In the genomic region with DNA sequence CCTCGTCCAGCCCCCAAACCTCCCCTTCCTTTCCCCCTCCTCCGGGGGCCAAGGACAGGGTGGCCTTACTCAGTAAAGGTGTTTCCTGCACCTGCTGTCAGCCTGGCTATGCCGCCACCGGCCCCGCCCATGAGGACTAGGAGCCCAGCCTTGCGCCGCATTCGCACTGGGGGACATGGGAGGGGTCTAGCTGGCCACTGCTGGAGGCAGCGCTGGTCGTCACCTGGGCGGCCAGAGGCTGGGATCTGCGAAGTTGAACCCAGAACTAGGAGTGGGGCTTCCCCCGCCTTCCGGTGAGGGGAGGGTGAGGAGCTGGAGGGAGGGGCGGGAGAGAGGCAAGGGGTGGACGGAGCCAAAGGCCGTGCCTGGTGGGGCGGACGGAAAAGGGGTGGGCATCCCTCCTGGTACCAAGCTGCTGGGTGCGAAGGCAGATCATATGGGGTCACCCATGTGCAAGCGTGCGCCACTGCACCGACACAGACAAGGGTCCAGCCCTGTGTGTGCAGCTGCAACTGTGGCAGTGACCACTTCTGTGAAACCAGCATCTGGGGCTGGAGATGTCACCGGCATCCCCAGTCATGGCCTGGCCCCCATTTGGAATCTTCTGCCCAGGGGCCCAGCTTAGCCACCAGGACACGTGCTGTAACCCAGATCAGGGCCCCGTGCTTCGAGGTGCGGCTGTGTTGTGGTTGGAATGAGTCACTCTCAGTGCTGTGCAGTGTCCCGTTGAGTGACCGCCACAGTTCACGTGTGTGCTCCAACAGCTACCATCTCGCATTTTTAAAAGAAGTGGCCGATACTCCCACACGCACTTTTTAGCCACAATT, we compare ENCODE assay signal across 11 cellular contexts. TPM values are rescaled to one million over a fixed set of nuclear protein-coding genes. Genes with fewer than 3 reads are reported as not detected.
DNase-seq lines count a peak whose midpoint lies in the region.
"Had no signal": no experiment of that assay in that cellular context is flagged by ENCODE, and none has a peak within 500 bp of the region (broad histone marks: within the 10 kb centered on the region; RNA-seq: fewer than 3 reads in every experiment).

No MANE protein-coding gene starts in this region.

- peaks cover 30% of the 10 kb centered on the region for H3K27me3 Mint-ChIP-seq in activated CD4-positive, alpha-beta T cell treated with anti-CD3 and anti-CD28 coated beads, Interleukin-2, amount 10 ng/mL, durations not matched to agents 24 days and 14 days
- H3K27me3 Mint-ChIP-seq in activated T-helper 2 cell treated with anti-CD3 and anti-CD28 coated beads, Interferon-gamma antibody, Interleukin-2, Interleukin-4, amounts not matched to agents 10 μg/mL and 5 μg/mL and 100 μg/mL, durations not matched to agents 14 hours and 24 hours and 36 hours (ENCODE audit: low read depth): peaks cover 13% of the 10 kb centered on the region

- intact Hi-C loops in activated CD4-positive, alpha-beta T cell treated with anti-CD3 and anti-CD28 coated beads, Interleukin-2, amount 10 ng/mL, durations not matched to agents 24 days and 14 days (cut with micrococcal nuclease): no loop called here
- intact Hi-C loops in activated T-helper 2 cell treated with anti-CD3 and anti-CD28 coated beads, Interferon-gamma antibody, Interleukin-2, Interleukin-4, amounts not matched to agents 10 μg/mL and 5 μg/mL and 100 μg/mL, durations not matched to agents 14 hours and 24 hours and 36 hours (cut with micrococcal nuclease): no loop called here

- peaks cover 11% of the 10 kb centered on the region for H3K4me1 ChIP-seq in HAP-1

- no peaks in the 10 kb centered on the region for H3K9me3 Mint-ChIP-seq in activated CD4-positive, alpha-beta T cell treated with anti-CD3 and anti-CD28 coated beads, Interleukin-2, amount 10 ng/mL, durations not matched to agents 24 days and 14 days
- no peaks in the 10 kb centered on the region for H3K9me3 Mint-ChIP-seq in activated T-helper 2 cell treated with anti-CD3 and anti-CD28 coated beads, Interferon-gamma antibody, Interleukin-2, Interleukin-4, amounts not matched to agents 10 μg/mL and 5 μg/mL and 100 μg/mL, durations not matched to agents 14 hours and 24 hours and 36 hours
- H3K9me3 Mint-ChIP-seq: activated CD4-positive, alpha-beta memory T cell treated with anti-CD3 and anti-CD28 coated beads, Interleukin-2, amount 10 ng/mL, durations not matched to agents 7 days and 5 days had no signal

- in situ Hi-C loops in HAP-1 (cut with MboI; ENCODE audit: low sequenced_read_pairs): no loop called here

- peaks cover 2% of the 10 kb centered on the region for H3K4me1 Mint-ChIP-seq in activated CD4-positive, alpha-beta T cell treated with anti-CD3 and anti-CD28 coated beads, Interleukin-2, amount 10 ng/mL, durations not matched to agents 24 days and 14 days
- no peaks in the 10 kb centered on the region for H3K4me1 Mint-ChIP-seq in activated T-helper 2 cell treated with anti-CD3 and anti-CD28 coated beads, Interferon-gamma antibody, Interleukin-2, Interleukin-4, amounts not matched to agents 10 μg/mL and 5 μg/mL and 100 μg/mL, durations not matched to agents 14 hours and 24 hours and 36 hours (ENCODE audit: low read depth)

- DNase-seq in A172 (ENCODE audit: low spot score) (peak; percentile 74), HK-2 (ENCODE audit: unreplicated experiment) (peak; percentile 81), amniotic epithelial cell (ENCODE audit: low read depth) (peak; percentile 22), kidney glomerular epithelial cell (lab: John Stamatoyannopoulos, UW) (peak; percentile 27), HAP-1 (ENCODE audit: low spot score in 2 of 2) (no peak)
- no peak for DNase-seq in activated CD4-positive, alpha-beta T cell treated with anti-CD3 and anti-CD28 coated beads, Interleukin-2, amount 10 ng/mL, durations not matched to agents 24 days and 14 days
- no peak for DNase-seq in activated T-helper 2 cell treated with anti-CD3 and anti-CD28 coated beads, Interferon-gamma antibody, Interleukin-2, Interleukin-4, amounts not matched to agents 10 μg/mL and 5 μg/mL and 100 μg/mL, durations not matched to agents 14 hours and 24 hours and 36 hours (ENCODE audit: low spot score)
- no peak for DNase-seq in activated effector memory CD4-positive, alpha-beta T cell treated with anti-CD3 and anti-CD28 coated beads, Interleukin-2, amount 50 U/mL, for 16 hours
- DNase-seq: activated CD4-positive, alpha-beta memory T cell treated with anti-CD3 and anti-CD28 coated beads, Interleukin-2, amount 10 ng/mL, durations not matched to agents 7 days and 5 days; NCI-H2227 treated with DMSO at 0.1 percent for 48 hours had no signal

- H3K4me3 ChIP-seq in HAP-1: no peak overlapping the region

- no peaks in the 10 kb centered on the region for H3K9me3 ChIP-seq in HAP-1

- H3K4me3 Mint-ChIP-seq in activated CD4-positive, alpha-beta T cell treated with anti-CD3 and anti-CD28 coated beads, Interleukin-2, amount 10 ng/mL, durations not matched to agents 24 days and 14 days: no peak overlapping the region
- H3K4me3 Mint-ChIP-seq in activated T-helper 2 cell treated with anti-CD3 and anti-CD28 coated beads, Interferon-gamma antibody, Interleukin-2, Interleukin-4, amounts not matched to agents 10 μg/mL and 5 μg/mL and 100 μg/mL, durations not matched to agents 14 hours and 24 hours and 36 hours (ENCODE audit: low read depth): no peak overlapping the region
- H3K4me3 Mint-ChIP-seq: activated CD4-positive, alpha-beta memory T cell treated with anti-CD3 and anti-CD28 coated beads, Interleukin-2, amount 10 ng/mL, durations not matched to agents 7 days and 5 days had no signal

- H3K36me3 ChIP-seq in HAP-1 (replicated peaks): peaks cover 13% of the 10 kb centered on the region

- H3K27me3 ChIP-seq in HAP-1 (ENCODE audit: low read depth): no peaks in the 10 kb centered on the region

- H3K36me3 Mint-ChIP-seq in activated CD4-positive, alpha-beta T cell treated with anti-CD3 and anti-CD28 coated beads, Interleukin-2, amount 10 ng/mL, durations not matched to agents 24 days and 14 days (ENCODE audit: low read depth): no peaks in the 10 kb centered on the region
- no peaks in the 10 kb centered on the region for H3K36me3 Mint-ChIP-seq in activated T-helper 2 cell treated with anti-CD3 and anti-CD28 coated beads, Interferon-gamma antibody, Interleukin-2, Interleukin-4, amounts not matched to agents 10 μg/mL and 5 μg/mL and 100 μg/mL, durations not matched to agents 14 hours and 24 hours and 36 hours (ENCODE audit: low read depth)

- no peak overlapping the region for H3K27ac Mint-ChIP-seq in activated CD4-positive, alpha-beta T cell treated with anti-CD3 and anti-CD28 coated beads, Interleukin-2, amount 10 ng/mL, durations not matched to agents 24 days and 14 days
- no peak overlapping the region for H3K27ac Mint-ChIP-seq in activated T-helper 2 cell treated with anti-CD3 and anti-CD28 coated beads, Interferon-gamma antibody, Interleukin-2, Interleukin-4, amounts not matched to agents 10 μg/mL and 5 μg/mL and 100 μg/mL, durations not matched to agents 14 hours and 24 hours and 36 hours
- H3K27ac Mint-ChIP-seq: activated CD4-positive, alpha-beta memory T cell treated with anti-CD3 and anti-CD28 coated beads, Interleukin-2, amount 10 ng/mL, durations not matched to agents 7 days and 5 days; CD14-positive monocyte had no signal

RNA-seq across cellular contexts. Expression of gene AMN, which starts 8.5 kb away (rescaled TPM):
- 0.03 TPM in 1 of 2 replicates, not detected in the other for total RNA-seq in A172 (2014; rRNA removed; shearing (Covaris generic))
- total RNA-seq in activated CD4-positive, alpha-beta T cell treated with anti-CD3 and anti-CD28 coated beads, Interleukin-2, amount 10 ng/mL, durations not matched to agents 24 days and 14 days: 0.35 and 0.62 TPM in 2 replicates
- total RNA-seq in activated T-helper 2 cell treated with anti-CD3 and anti-CD28 coated beads, Interferon-gamma antibody, Interleukin-2, Interleukin-4, amounts not matched to agents 10 μg/mL and 5 μg/mL and 100 μg/mL, durations not matched to agents 14 hours and 24 hours and 36 hours: 0.44 and 0.55 TPM in 2 replicates

Comparison
In these comparisons a context has a peak if more than half of its experiments do, and no peak if none do; other contexts are left out.
1. DNase-seq: peak in A172 (single experiment), HK-2 (single experiment), amniotic epithelial cell (single experiment) and kidney glomerular epithelial cell (single experiment); none in activated CD4-positive, alpha-beta T cell treated with anti-CD3 and anti-CD28 coated beads, Interleukin-2, amount 10 ng/mL, durations not matched to agents 24 days and 14 days (single experiment), activated T-helper 2 cell treated with anti-CD3 and anti-CD28 coated beads, Interferon-gamma antibody, Interleukin-2, Interleukin-4, amounts not matched to agents 10 μg/mL and 5 μg/mL and 100 μg/mL, durations not matched to agents 14 hours and 24 hours and 36 hours (single experiment), HAP-1 (0 of 2) and activated effector memory CD4-positive, alpha-beta T cell treated with anti-CD3 and anti-CD28 coated beads, Interleukin-2, amount 50 U/mL, for 16 hours (single experiment).